1 cellular context compared by ENCODE assay signal in genomic region chr1:89609781-89610456, GRCh38.
A peak's percentile ranks its signal among the peaks of the same experiment; 100 is the strongest.
TF ChIP-seq lines count a peak whose summit lies in the region.

No MANE protein-coding gene starts in this region.

TF ChIP-seq in HepG2, 621 proteins besides CTCF, POLR2A, EP300 and RAD21 (continued from another document and continues in another):
- peak; percentile 79; the same call in 1 of the 2 replicates for TF ChIP-seq HIC2 (CRISPR knock-in tag; IDR thresholded peaks at IDR 0.05; ENCODE audit: low read depth)
- no peak for TF ChIP-seq ARID3A (IDR thresholded peaks at IDR 0.05; ENCODE audit: low read depth, low read length)
- no peak for TF ChIP-seq TEAD2 (CRISPR knock-in tag; IDR thresholded peaks at IDR 0.05)
- TF ChIP-seq JARID2 (CRISPR knock-in tag; IDR thresholded peaks at IDR 0.05; ENCODE audit: insufficient replicate concordance): no peak
- 0 out of 2 replicates have a peak, but pooled peaks have one; percentile 14 for TF ChIP-seq POGZ (CRISPR knock-in tag; IDR thresholded peaks at IDR 0.05)
- no peak for TF ChIP-seq PBX2 (CRISPR knock-in tag; IDR thresholded peaks at IDR 0.05)
- no peak for TF ChIP-seq SIN3B (IDR thresholded peaks at IDR 0.05; ENCODE audit: low read length)
- no peak for TF ChIP-seq GRHL1 (CRISPR knock-in tag; conservative IDR thresholded peaks at IDR 0.05)
- no peak for TF ChIP-seq KDM4B (CRISPR knock-in tag; IDR thresholded peaks at IDR 0.05)
- TF ChIP-seq ZNF124 (CRISPR knock-in tag; IDR thresholded peaks at IDR 0.05): no peak
- TF ChIP-seq MED13 (CRISPR knock-in tag; IDR thresholded peaks at IDR 0.05): no peak
- no peak for TF ChIP-seq MIER3 (CRISPR knock-in tag; IDR thresholded peaks at IDR 0.05; ENCODE audit: borderline replicate concordance)
- TF ChIP-seq CBFB (CRISPR knock-in tag; IDR thresholded peaks at IDR 0.05): no peak
- no peak for TF ChIP-seq ZBTB20 (CRISPR knock-in tag; IDR thresholded peaks at IDR 0.05; ENCODE audit: borderline replicate concordance, low read depth)
- no peak for TF ChIP-seq LRRFIP1 (CRISPR knock-in tag; conservative IDR thresholded peaks at IDR 0.05)
- TF ChIP-seq ZNF891 (CRISPR knock-in tag; IDR thresholded peaks at IDR 0.05): no peak
- no peak for TF ChIP-seq ATF7 (IDR thresholded peaks at IDR 0.05)
- TF ChIP-seq ATF7 (CRISPR knock-in tag; IDR thresholded peaks at IDR 0.05): 0 out of 2 replicates have a peak, but pooled peaks have one; percentile 32
- no peak for TF ChIP-seq ZNF780A (CRISPR knock-in tag; IDR thresholded peaks at IDR 0.05)
- TF ChIP-seq ZNF703 (CRISPR knock-in tag; IDR thresholded peaks at IDR 0.05; ENCODE audit: borderline replicate concordance): no peak
- TF ChIP-seq ZNF792 (CRISPR knock-in tag; IDR thresholded peaks at IDR 0.05): no peak
- TF ChIP-seq RAD51 (IDR thresholded peaks at IDR 0.05; ENCODE audit: borderline replicate concordance): no peak
- TF ChIP-seq SOX6 (IDR thresholded peaks at IDR 0.05): no peak
- peak; percentile 65 for TF ChIP-seq SOX6 (CRISPR knock-in tag; IDR thresholded peaks at IDR 0.05)
- no peak for TF ChIP-seq ZNF446 (CRISPR knock-in tag; IDR thresholded peaks at IDR 0.05)
- TF ChIP-seq ATF3 (CRISPR knock-in tag; IDR thresholded peaks at IDR 0.05): no peak
- no peak for TF ChIP-seq MTF1 (CRISPR knock-in tag; IDR thresholded peaks at IDR 0.05)
- no peak for TF ChIP-seq SMARCC2 (IDR thresholded peaks at IDR 0.05)
- TF ChIP-seq ZNF329 (CRISPR knock-in tag; IDR thresholded peaks at IDR 0.05; ENCODE audit: low read depth): no peak
- no peak for TF ChIP-seq MIXL1 (CRISPR knock-in tag; IDR thresholded peaks at IDR 0.05)
- no peak for TF ChIP-seq ZNF564 (CRISPR knock-in tag; IDR thresholded peaks at IDR 0.05)
- TF ChIP-seq ZSCAN31 (CRISPR knock-in tag; IDR thresholded peaks at IDR 0.05; ENCODE audit: low read depth): no peak
- no peak for TF ChIP-seq ETV6 (CRISPR knock-in tag; conservative IDR thresholded peaks at IDR 0.05)
- TF ChIP-seq ZMAT5 (CRISPR knock-in tag; IDR thresholded peaks at IDR 0.05; ENCODE audit: borderline replicate concordance, low read depth): no peak
- no peak for TF ChIP-seq ISX (CRISPR knock-in tag; conservative IDR thresholded peaks at IDR 0.05)
- TF ChIP-seq RARA (CRISPR knock-in tag; IDR thresholded peaks at IDR 0.05): no peak
- no peak for TF ChIP-seq PLSCR1 (CRISPR knock-in tag; IDR thresholded peaks at IDR 0.05; ENCODE audit: borderline replicate concordance)
- no peak for TF ChIP-seq RELA (CRISPR knock-in tag; IDR thresholded peaks at IDR 0.05)
- no peak for TF ChIP-seq ZNF816 (CRISPR knock-in tag; IDR thresholded peaks at IDR 0.05; ENCODE audit: borderline replicate concordance)
- no peak for TF ChIP-seq SMC3 (IDR thresholded peaks at IDR 0.05; ENCODE audit: low read length)
- 0 out of 2 replicates have a peak, but pooled peaks have one; percentile 29 for TF ChIP-seq ZNF501 (CRISPR knock-in tag; IDR thresholded peaks at IDR 0.05)
- TF ChIP-seq ZC3H13 (CRISPR knock-in tag; IDR thresholded peaks at IDR 0.05): no peak
- TF ChIP-seq ZNF230 (CRISPR knock-in tag; IDR thresholded peaks at IDR 0.05): no peak
- TF ChIP-seq ZNF644 (CRISPR knock-in tag; IDR thresholded peaks at IDR 0.05; ENCODE audit: low read depth): no peak
- TF ChIP-seq RXRB (CRISPR knock-in tag; IDR thresholded peaks at IDR 0.05; ENCODE audit: borderline replicate concordance): no peak
- no peak for TF ChIP-seq DMAP1 (CRISPR knock-in tag; IDR thresholded peaks at IDR 0.05)
- TF ChIP-seq NFKB2 (CRISPR knock-in tag; IDR thresholded peaks at IDR 0.05; ENCODE audit: borderline replicate concordance): no peak
- no peak for TF ChIP-seq REL (CRISPR knock-in tag; conservative IDR thresholded peaks at IDR 0.05)
- no peak for TF ChIP-seq ZNF879 (CRISPR knock-in tag; IDR thresholded peaks at IDR 0.05)
- TF ChIP-seq ZNF33A (CRISPR knock-in tag; IDR thresholded peaks at IDR 0.05; ENCODE audit: borderline replicate concordance): no peak
- no peak for TF ChIP-seq PHF5A (CRISPR knock-in tag; IDR thresholded peaks at IDR 0.05; ENCODE audit: low read depth, unreplicated experiment)
- TF ChIP-seq KLF12 (CRISPR knock-in tag; IDR thresholded peaks at IDR 0.05; ENCODE audit: borderline replicate concordance): no peak
- TF ChIP-seq ZNF513 (CRISPR knock-in tag; conservative IDR thresholded peaks at IDR 0.05): no peak
- TF ChIP-seq ZNF83 (CRISPR knock-in tag; IDR thresholded peaks at IDR 0.05; ENCODE audit: borderline replicate concordance): no peak
- no peak for TF ChIP-seq MIER2 (CRISPR knock-in tag; IDR thresholded peaks at IDR 0.05)
- 0 out of 2 replicates have a peak, but pooled peaks have one; percentile 13 for TF ChIP-seq HIVEP1 (CRISPR knock-in tag; IDR thresholded peaks at IDR 0.05)
- TF ChIP-seq ZNF101 (CRISPR knock-in tag; IDR thresholded peaks at IDR 0.05; ENCODE audit: borderline replicate concordance, low read depth): no peak
- no peak for TF ChIP-seq CREB3 (CRISPR knock-in tag; IDR thresholded peaks at IDR 0.05)
- no peak for TF ChIP-seq SMAD3 (CRISPR knock-in tag; IDR thresholded peaks at IDR 0.05)
- TF ChIP-seq BCL3 (CRISPR knock-in tag; IDR thresholded peaks at IDR 0.05): no peak
- no peak for TF ChIP-seq HHEX (CRISPR knock-in tag; IDR thresholded peaks at IDR 0.05)
- no peak for TF ChIP-seq ZFY (CRISPR knock-in tag; IDR thresholded peaks at IDR 0.05)
- TF ChIP-seq HCFC1 (IDR thresholded peaks at IDR 0.05; ENCODE audit: low read depth, low read length): no peak
- no peak for TF ChIP-seq SMAD9 (CRISPR knock-in tag; IDR thresholded peaks at IDR 0.05)
- TF ChIP-seq SPEN (CRISPR knock-in tag; IDR thresholded peaks at IDR 0.05; ENCODE audit: low read depth): no peak
- no peak for TF ChIP-seq BHLHE40 (IDR thresholded peaks at IDR 0.05; ENCODE audit: low read length)
- no peak for TF ChIP-seq ZNF629 (CRISPR knock-in tag; conservative IDR thresholded peaks at IDR 0.05)
- TF ChIP-seq NPAS2 (CRISPR knock-in tag; IDR thresholded peaks at IDR 0.05; ENCODE audit: borderline replicate concordance): no peak
- TF ChIP-seq RCOR2 (CRISPR knock-in tag; IDR thresholded peaks at IDR 0.05): no peak
